8 cellular contexts compared by ENCODE assay signal in the genomic region with DNA sequence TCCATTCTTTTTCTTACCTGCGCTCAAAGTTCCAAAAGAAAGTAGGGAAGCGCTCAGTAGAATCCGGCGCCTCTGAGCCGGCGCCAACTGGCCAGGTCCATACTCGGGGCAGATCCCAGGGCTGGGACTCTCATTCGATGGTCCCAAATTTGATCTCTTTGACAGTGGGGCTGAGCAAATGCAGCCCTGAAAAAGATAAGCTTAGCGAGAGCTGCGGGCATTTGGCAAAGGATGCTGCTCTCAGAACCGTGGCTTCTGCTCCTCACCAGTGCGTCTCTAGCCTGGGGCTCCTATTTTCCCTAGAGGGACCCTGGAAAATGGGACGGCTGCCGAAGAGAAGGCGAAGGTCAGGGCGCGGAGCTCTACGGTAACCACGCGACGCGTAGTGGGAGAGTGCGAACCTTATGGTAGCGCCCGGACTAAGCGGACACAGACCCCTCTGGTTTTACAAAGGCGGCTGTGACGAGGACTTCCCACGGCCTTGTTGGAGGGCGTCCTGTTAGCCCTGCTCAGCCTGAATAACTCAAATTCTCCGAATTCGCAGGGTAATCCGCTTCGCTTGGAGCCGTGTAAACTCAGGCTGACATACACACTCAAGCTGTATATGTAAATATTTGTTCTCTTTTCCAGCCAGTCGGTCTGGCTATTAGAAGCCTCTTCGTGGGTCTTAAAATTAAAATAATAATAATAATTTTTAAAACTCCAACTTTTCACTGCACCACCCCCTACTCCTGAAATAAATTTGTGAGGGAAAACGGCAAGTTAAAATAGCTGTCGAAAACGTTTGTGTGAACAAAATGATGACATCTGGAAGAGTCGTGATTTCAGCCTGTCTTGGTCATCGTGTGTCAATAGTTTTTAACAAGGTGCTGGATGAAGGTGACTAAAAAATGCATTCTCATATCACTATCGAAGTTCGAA. TPM values are rescaled to one million over a fixed set of nuclear protein-coding genes. Genes with fewer than 3 reads are reported as not detected.
DNase-seq lines count a peak whose midpoint lies in the region; ATAC-seq and TF ChIP-seq lines count a peak whose summit lies in the region.
"Had no signal": no experiment of that assay in that cellular context is flagged by ENCODE, and none has a peak within 500 bp of the region (broad histone marks: within the 10 kb centered on the region; RNA-seq: fewer than 3 reads in every experiment).

No MANE protein-coding gene starts in this region.

- TF ChIP-seq CTCF in spleen (IDR thresholded peaks at IDR 0.05 in 8 of 11, conservative IDR thresholded peaks at IDR 0.05 in 3 of 11) (peak in 1 of 11 experiments; percentile 2), CD14-positive monocyte (IDR thresholded peaks at IDR 0.05) (no peak)

- no peak overlapping the region for H3K27ac Mint-ChIP-seq in activated naive CD8-positive, alpha-beta T cell treated with anti-CD3 and anti-CD28 coated beads, Interleukin-2, amount 50 U/mL, for 24 hours
- H3K27ac Mint-ChIP-seq in CD14-positive monocyte: no peak overlapping the region

- peaks cover 9% of the 10 kb centered on the region for H3K4me1 Mint-ChIP-seq in activated naive CD8-positive, alpha-beta T cell treated with anti-CD3 and anti-CD28 coated beads, Interleukin-2, amount 50 U/mL, for 24 hours
- H3K4me1 Mint-ChIP-seq in CD14-positive monocyte: peaks cover 20% of the 10 kb centered on the region

- intact Hi-C loops in spleen (cut with DNase I; ENCODE audit: low total_unique reads) (no loop called here), CD14-positive monocyte (cut with micrococcal nuclease) (no loop called here)

- DNase-seq in activated naive CD8-positive, alpha-beta T cell treated with anti-CD3 and anti-CD28 coated beads, Interleukin-2, amount 50 U/mL, for 24 hours: no peak
- DNase-seq in iPS DF 6.9 (ENCODE audit: low read depth, low spot score): no peak
- DNase-seq in spleen: no peak
- DNase-seq in CD14-positive monocyte (ENCODE audit: low spot score): no peak
- DNase-seq: foreskin melanocyte had no signal

- peaks cover 100% of the 10 kb centered on the region for H3K27me3 ChIP-seq in HUES48 (ENCODE audit: control insufficient read depth, insufficient read depth, low read length)
- H3K27me3 ChIP-seq in iPS DF 6.9 (ENCODE audit: control insufficient read depth, insufficient read depth, low read length): peaks cover 90% of the 10 kb centered on the region
- peaks cover 15 to 100% (median 100%) of the 10 kb centered on the region in 7 donors for H3K27me3 ChIP-seq in spleen (replicated peaks in 1 of 7)

- ATAC-seq in activated naive CD8-positive, alpha-beta T cell treated with anti-CD3 and anti-CD28 coated beads, Interleukin-2, amount 50 U/mL, for 24 hours: no peak
- no peak for ATAC-seq in GM19467 (IDR thresholded peaks at IDR 0.05; ENCODE audit: unreplicated experiment)
- no peak for ATAC-seq in HG03095 (IDR thresholded peaks at IDR 0.05; ENCODE audit: unreplicated experiment)

- whole genome bisulfite sequencing in iPS DF 6.9 (ENCODE audit: insufficient coverage, insufficient read length): no CpG with 5 or more reads among the region's 44 CpGs
- WGBS in spleen, 5 donors: 11 to 22% (median 15%) methylated on average over 36 to 44 of the region's 44 CpGs

- H3K36me3 ChIP-seq in HUES48 (ENCODE audit: control insufficient read depth, insufficient read depth, low read length) (no peaks in the 10 kb centered on the region), iPS DF 6.9 (ENCODE audit: control insufficient read depth, insufficient read depth, low read length) (no peaks in the 10 kb centered on the region), spleen (no peaks in the 10 kb centered on the region)

- H3K4me1 ChIP-seq in HUES48 (ENCODE audit: control insufficient read depth, insufficient read depth, low read length) (peaks cover 54% of the 10 kb centered on the region), iPS DF 6.9 (ENCODE audit: control insufficient read depth, insufficient read depth, low read length) (peaks cover 4% of the 10 kb centered on the region; the same call in 1 of the 2 replicates), spleen (peaks cover 5 to 42% (median 28%) of the 10 kb centered on the region in 6 donors)

- H3K27ac ChIP-seq in HUES48 (ENCODE audit: low read depth, low read length) (no peak overlapping the region), iPS DF 6.9 (ENCODE audit: low read length) (no peak overlapping the region), spleen (no peak overlapping the region)

- peak overlapping the region; percentile 40 for H3K4me3 Mint-ChIP-seq in activated naive CD8-positive, alpha-beta T cell treated with anti-CD3 and anti-CD28 coated beads, Interleukin-2, amount 50 U/mL, for 24 hours
- peak overlapping the region in 1 of 2 donors; percentile 70 for H3K4me3 Mint-ChIP-seq in CD14-positive monocyte

- H3K9ac ChIP-seq in HUES48 (ENCODE audit: low read depth, low read length): no peak overlapping the region

- H3K4me3 ChIP-seq in HUES48 (ENCODE audit: low read depth, low read length): peak overlapping the region; percentile 67
- H3K4me3 ChIP-seq in iPS DF 6.9 (ENCODE audit: low read length): peak overlapping the region; percentile 48; the same call in 1 of the 2 replicates
- peak overlapping the region in 7 of 8 donors; percentile 41 to 70 (median 45) for H3K4me3 ChIP-seq in spleen

- peaks cover 12% of the 10 kb centered on the region for H3K9me3 Mint-ChIP-seq in activated naive CD8-positive, alpha-beta T cell treated with anti-CD3 and anti-CD28 coated beads, Interleukin-2, amount 50 U/mL, for 24 hours
- H3K9me3 Mint-ChIP-seq in CD14-positive monocyte: peaks cover 6 to 51% (median 37%) of the 10 kb centered on the region in 7 donors

- H3K27me3 Mint-ChIP-seq in activated naive CD8-positive, alpha-beta T cell treated with anti-CD3 and anti-CD28 coated beads, Interleukin-2, amount 50 U/mL, for 24 hours: peaks cover 91% of the 10 kb centered on the region
- peaks cover 94 to 98% (median 97%) of the 10 kb centered on the region in 3 donors for H3K27me3 Mint-ChIP-seq in CD14-positive monocyte (ENCODE audit: low read depth in 3 of 3)

- H3K9me3 ChIP-seq in HUES48 (ENCODE audit: control insufficient read depth, insufficient read depth, low read length) (no peaks in the 10 kb centered on the region), iPS DF 6.9 (ENCODE audit: control insufficient read depth, insufficient read depth, low read length) (no peaks in the 10 kb centered on the region), spleen (peaks cover 0 to 32% (median 0%) of the 10 kb centered on the region in 8 donors)

- no peak for TF ChIP-seq POLR2A in spleen (IDR thresholded peaks at IDR 0.05)

- H3K36me3 Mint-ChIP-seq in activated naive CD8-positive, alpha-beta T cell treated with anti-CD3 and anti-CD28 coated beads, Interleukin-2, amount 50 U/mL, for 24 hours (ENCODE audit: low read depth): peaks cover 8% of the 10 kb centered on the region
- peaks cover 19% of the 10 kb centered on the region in 2 donors for H3K36me3 Mint-ChIP-seq in CD14-positive monocyte

RNA-seq across cellular contexts. Expression of a gene that starts 0.9 kb away (rescaled TPM):
- total RNA-seq in spleen: not detected
- not detected for polyA plus RNA-seq in spleen
- polyA plus RNA-seq in CD14-positive monocyte: not detected
